8 cellular contexts compared by ENCODE assay signal in genomic region chr1:244461254-244462071, GRCh38. TPM values are rescaled to one million over a fixed set of nuclear protein-coding genes. Genes with fewer than 3 reads are reported as not detected.
DNase-seq lines count a peak whose midpoint lies in the region; ATAC-seq lines count a peak whose summit lies in the region.

CATSPERE (plus strand) TSS chr1:244461273; CDS start chr1:244461430, 157 bp downstream.

- no peaks in the 10 kb centered on the region for H3K27me3 Mint-ChIP-seq in effector memory CD8-positive, alpha-beta T cell

- H3K4me3 Mint-ChIP-seq in effector memory CD8-positive, alpha-beta T cell, result peak within 1 kb of the TSS; percentile 76 to 82

- H3K4me1 Mint-ChIP-seq in effector memory CD8-positive, alpha-beta T cell (ENCODE audit: low read depth in 2 of 2), result peaks cover 8 to 12% of the 10 kb centered on the region in 2 donors

- peak within 1 kb of the TSS; percentile 66 to 72 for H3K27ac Mint-ChIP-seq in effector memory CD8-positive, alpha-beta T cell

- in situ Hi-C loops in ACHN (cut with HindIII; ENCODE audit: low pct_ligation_motif_present, low pct_unique_long_range_greater_than_20kb, low sequenced_read_pairs), result no loop called here

- H3K36me3 Mint-ChIP-seq in effector memory CD8-positive, alpha-beta T cell (ENCODE audit: insufficient read depth), result no peaks in the 10 kb centered on the region

- ATAC-seq in GM18520 (IDR thresholded peaks at IDR 0.05; ENCODE audit: unreplicated experiment) (peak; percentile 96), HG03039 (IDR thresholded peaks at IDR 0.05; ENCODE audit: unreplicated experiment) (peak; percentile 98)
- ATAC-seq in effector memory CD8-positive, alpha-beta T cell (replicated peaks), result peak; percentile 98

- DNase-seq in ACHN, result peak; percentile 91
- DNase-seq in NCI-H460 (ENCODE audit: extremely low read depth, low read depth), result peak; percentile 92
- DNase-seq in activated CD8-positive, alpha-beta memory T cell treated with anti-CD3 and anti-CD28 coated beads for 4 hours (ENCODE audit: low read depth in 2 of 2), result peak; percentile 46 to 47
- DNase-seq in effector memory CD8-positive, alpha-beta T cell, result peak; percentile 53 to 65 (median 61)
- DNase-seq in lung microvascular endothelial cell (ENCODE audit: low read depth in 2 of 2), result peak; percentile 89 to 94
- DNase-seq in stimulated activated CD4-positive, alpha-beta T cell treated with anti-CD3 and anti-CD28 coated beads, TNF-alpha, amount 100 ng/mL, for 24 hours (ENCODE audit: low read depth in 3 of 3), result peak; percentile 49 to 69 (median 50)

- no peaks in the 10 kb centered on the region for H3K9me3 Mint-ChIP-seq in effector memory CD8-positive, alpha-beta T cell

RNA-seq across cellular contexts. Expression of gene CATSPERE, which starts in this region (rescaled TPM):
- 0.09 TPM in 1 of 2 replicates, not detected in the other for total RNA-seq in NCI-H460 (2014; rRNA removed; shearing (Covaris generic))
- 0.04 TPM in 1 of 2 replicates, not detected in the other for polyA plus RNA-seq in NCI-H460 (2014; cell fraction: nucleus; rRNA removed)
- total RNA-seq in lung microvascular endothelial cell, result 0.44 and 1.6 TPM in 2 replicates

Comparison
In these comparisons a context has a peak if more than half of its experiments do, and no peak if none do; other contexts are left out.
1. Peak in every context shown above with its lines: DNase-seq and ATAC-seq.
2. Peak in DNase-seq in NCI-H460; RNA of the gene not detected or under 1 TPM.